23 cellular contexts compared by ENCODE assay signal in genomic region chr20:57727863-57728262, GRCh38. TPM values are rescaled to one million over a fixed set of nuclear protein-coding genes. Genes with fewer than 3 reads are reported as not detected.
A peak's percentile ranks its signal among the peaks of the same experiment; 100 is the strongest.
DNase-seq lines count a peak whose midpoint lies in the region; TF ChIP-seq lines count a peak whose summit lies in the region.
"Had no signal": no experiment of that assay in that cellular context is flagged by ENCODE, and none has a peak within 500 bp of the region (broad histone marks: within the 10 kb centered on the region; RNA-seq: fewer than 3 reads in every experiment).

No MANE protein-coding gene starts in this region.

- H4K8ac ChIP-seq in H9 (replicated peaks; ENCODE audit: insufficient read length, low read depth, low read length), result no peak overlapping the region

- no peaks in the 10 kb centered on the region for H3K27me3 ChIP-seq in H9 (ENCODE audit: insufficient read depth, low read length)
- H3K27me3 ChIP-seq: BE2C had no signal

- H4K91ac ChIP-seq in H9 (ENCODE audit: insufficient read length, low read depth, low read length), result no peak overlapping the region

- H2BK20ac ChIP-seq in H9 (ENCODE audit: low read depth, low read length, poor library complexity, severe bottlenecking), result no peak overlapping the region

- no CpG with 5 or more reads among the region's 3 CpGs for WGBS in H9 (ENCODE audit: extremely low coverage, insufficient read length, low lambda C conversion rate)

- H2BK120ac ChIP-seq in H9 (ENCODE audit: low read depth, low read length, poor library complexity, severe bottlenecking), result no peak overlapping the region

- no peak overlapping the region for H3K23ac ChIP-seq in H9 (ENCODE audit: insufficient read length, low read depth, low read length)

- no peaks in the 10 kb centered on the region for H3K79me2 ChIP-seq in H9 (ENCODE audit: insufficient read depth, low read length)

- no peak overlapping the region for H2BK12ac ChIP-seq in H9 (ENCODE audit: insufficient read length, low read depth, low read length)

- no peak overlapping the region for H2AFZ ChIP-seq in H9 (ENCODE audit: low read length)

- H3K4me1 Mint-ChIP-seq in mesothelial cell of epicardium (peaks cover 27% of the 10 kb centered on the region), H9 (peaks cover 7% of the 10 kb centered on the region in 2 experiments)
- H3K4me1 Mint-ChIP-seq: CD14-positive monocyte; CD8-positive, alpha-beta memory T cell had no signal

- H3K9me3 Mint-ChIP-seq in mesothelial cell of epicardium, result no peaks in the 10 kb centered on the region
- H3K9me3 Mint-ChIP-seq in H9, result no peaks in the 10 kb centered on the region
- H3K9me3 Mint-ChIP-seq: CD4-positive, alpha-beta T cell; CD8-positive, alpha-beta memory T cell; HFFc6 had no signal

- no peak overlapping the region for H2AK5ac ChIP-seq in H9 (ENCODE audit: insufficient read length, low read length)

- DNase-seq in HEK293T (ENCODE audit: extremely low spot score), result no peak
- DNase-seq in NCI-H69 (lab: John Stamatoyannopoulos, UW), result peak; percentile 36
- DNase-seq in RPMI7951 (ENCODE audit: low read depth), result peak; percentile 52
- DNase-seq in mesothelial cell of epicardium (ENCODE audit: low spot score in 2 of 2, unreplicated experiment in 2 of 2), result no peak
- DNase-seq in OCI-M1 (lab: John Stamatoyannopoulos, UW), result no peak
- DNase-seq in H9, result no peak
- DNase-seq in NOMO-1 (lab: John Stamatoyannopoulos, UW; ENCODE audit: unreplicated experiment in 2 of 2), result no peak
- no peak for DNase-seq in UCSD-AML1 (lab: John Stamatoyannopoulos, UW; ENCODE audit: unreplicated experiment)
- DNase-seq: 8988T; ACHN; AML-193; BE2C; CD4-positive, alpha-beta T cell; CD8-positive, alpha-beta memory T cell; DMS 273 treated with DMSO at 0.1 percent for 48 hours; DMS79; EL; GDM1; GOT3; HFFc6 had no signal

- no peaks in the 10 kb centered on the region for H3K79me1 ChIP-seq in H9 (ENCODE audit: insufficient read depth, low read depth, low read length, poor library complexity, severe bottlenecking)

- H4K20me1 ChIP-seq in H9 (ENCODE audit: control insufficient read depth, insufficient read depth, insufficient read length), result no peaks in the 10 kb centered on the region

- CTCF ChIA-PET in HEK293T (lab: Yijun Ruan, JAX), result no interaction called here

- H2BK15ac ChIP-seq in H9 (ENCODE audit: low read depth, low read length), result no peak overlapping the region

- H3K14ac ChIP-seq in H9 (ENCODE audit: insufficient read depth, low read length), result no peak overlapping the region

- H3K36me3 Mint-ChIP-seq in mesothelial cell of epicardium, result no peaks in the 10 kb centered on the region
- H3K36me3 Mint-ChIP-seq in H9 (ENCODE audit: insufficient read depth in 1 of 3, low read depth in 3 of 3), result no peaks in the 10 kb centered on the region
- H3K36me3 Mint-ChIP-seq: CD14-positive monocyte; CD8-positive, alpha-beta memory T cell had no signal

- H3K4me1 ChIP-seq in H9 (ENCODE audit: insufficient read depth, low read length), result peaks cover under 1% of the 10 kb centered on the region; the same call in 1 of the 2 replicates
- H3K4me1 ChIP-seq: BE2C had no signal

- no peaks in the 10 kb centered on the region for H3K27me3 Mint-ChIP-seq in mesothelial cell of epicardium (ENCODE audit: low read depth)
- peaks cover 5% of the 10 kb centered on the region for H3K27me3 Mint-ChIP-seq in H9 (ENCODE audit: low read depth)

- H4K5ac ChIP-seq in H9 (ENCODE audit: insufficient read length, low read depth, low read length), result no peak overlapping the region

- POLR2A ChIA-PET in HEK293T (lab: Yijun Ruan, JAX), result no interaction called here

- no peak overlapping the region for H2BK5ac ChIP-seq in H9 (ENCODE audit: insufficient read length, low read length)

- H3K18ac ChIP-seq in H9 (ENCODE audit: insufficient read length, low read depth, low read length), result no peak overlapping the region

- H3K56ac ChIP-seq in H9 (ENCODE audit: insufficient read length, low read depth, low read length), result no peak overlapping the region

- no peak overlapping the region for H3K9ac ChIP-seq in H9 (ENCODE audit: extremely low read depth, insufficient read length, low read length)
- H3K9ac ChIP-seq: BLaER1 treated with 17β-estradiol and CSF1 and Interleukin-3, amounts not matched to agents 10 nM and 100 nM had no signal

- no peak overlapping the region for H3K4me2 ChIP-seq in H9 (ENCODE audit: insufficient read depth, insufficient read length, low read length)
- H3K4me2 ChIP-seq: A549; BLaER1 treated with 17β-estradiol and CSF1 and Interleukin-3, amounts not matched to agents 10 nM and 100 nM had no signal

- no peak overlapping the region for H3K4me3 Mint-ChIP-seq in mesothelial cell of epicardium
- H3K4me3 Mint-ChIP-seq in H9, result no peak overlapping the region
- H3K4me3 Mint-ChIP-seq: CD14-positive monocyte; CD4-positive, alpha-beta T cell; CD8-positive, alpha-beta memory T cell; HFFc6 had no signal

- H3K4ac ChIP-seq in H9 (ENCODE audit: low read depth, low read length), result no peak overlapping the region

- TF ChIP-seq CTCF in mesothelial cell of epicardium (IDR thresholded peaks at IDR 0.05; ENCODE audit: unreplicated experiment) (no peak), H9 (conservative IDR thresholded peaks at IDR 0.05) (no peak)

- no peaks in the 10 kb centered on the region for H3K9me3 ChIP-seq in H9 (ENCODE audit: control insufficient read depth, low read depth, low read length)
- H3K9me3 ChIP-seq: A549; BE2C; BLaER1 treated with 17β-estradiol and CSF1 and Interleukin-3, amounts not matched to agents 10 nM and 100 nM had no signal

- no peaks in the 10 kb centered on the region for H3K23me2 ChIP-seq in H9 (ENCODE audit: insufficient read length, low read depth, low read length, poor library complexity, severe bottlenecking)

- peak overlapping the region; percentile 60 for H3K27ac Mint-ChIP-seq in mesothelial cell of epicardium
- no peak overlapping the region for H3K27ac Mint-ChIP-seq in H9
- H3K27ac Mint-ChIP-seq: CD4-positive, alpha-beta T cell; HFFc6 had no signal

- no peak overlapping the region for H3T11ph ChIP-seq in H9 (ENCODE audit: low read length)

- H3K27ac ChIP-seq in H9 (ENCODE audit: insufficient read length, low read depth, low read length), result no peak overlapping the region
- H3K27ac ChIP-seq: BLaER1 treated with 17β-estradiol and CSF1 and Interleukin-3, amounts not matched to agents 10 nM and 100 nM had no signal

TF ChIP-seq in HEK293T, 16 proteins besides CTCF, POLR2A, EP300 and RAD21:
- TF ChIP-seq PKNOX1 (IDR thresholded peaks at IDR 0.05), result peak; percentile 18; the same call in 1 of the 2 replicates
- TF ChIP-seq FOXM1 (IDR thresholded peaks at IDR 0.05; ENCODE audit: borderline replicate concordance), result no peak
- TF ChIP-seq HDGF (IDR thresholded peaks at IDR 0.05; ENCODE audit: borderline replicate concordance), result no peak

RNA-seq across cellular contexts. Expression of gene PMEPA1, which starts 18.0 kb away (rescaled TPM):
- total RNA-seq in RPMI7951 (2014; rRNA removed; shearing (Covaris generic)), result 27.3 and 28.8 TPM in 2 replicates
- total RNA-seq in mesothelial cell of epicardium (39.7 to 40.7 TPM (median 39.9 TPM) in 3 replicates), H9 (2021) (34.6 and 35.7 TPM in 2 replicates)

Comparison
In these comparisons a context has a peak if more than half of its experiments do, and no peak if none do; other contexts are left out.
1. DNase-seq: peak in NCI-H69 (single experiment) and RPMI7951 (single experiment); none in HEK293T (single experiment), mesothelial cell of epicardium (0 of 2), OCI-M1 (single experiment), H9 (single experiment), NOMO-1 (0 of 2) and UCSD-AML1 (single experiment).